Comparison of ENCODE assay signal across 24 cellular contexts in the genomic region with DNA sequence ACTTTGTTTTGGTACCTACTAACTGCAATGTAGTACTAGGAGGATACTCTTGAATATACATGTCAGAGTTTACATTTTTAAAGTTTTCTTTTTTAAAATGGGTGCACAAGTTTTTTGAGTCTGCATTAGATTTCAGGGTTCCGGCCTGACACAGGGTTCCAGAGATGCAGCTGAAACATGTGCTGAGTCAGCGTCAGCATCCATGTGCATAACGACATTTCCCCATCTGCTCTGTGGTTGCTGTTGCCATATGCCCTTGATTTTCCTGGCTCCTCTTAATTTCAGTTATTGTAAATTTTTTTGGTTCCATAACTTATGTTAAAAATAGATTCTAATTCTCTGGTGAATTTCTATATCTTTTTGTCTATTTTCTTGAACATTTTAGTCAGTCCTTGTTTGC. TPM values are rescaled to one million over a fixed set of nuclear protein-coding genes. Genes with fewer than 3 reads are reported as not detected.
DNase-seq lines count a peak whose midpoint lies in the region; ATAC-seq, FAIRE-seq and TF ChIP-seq lines count a peak whose summit lies in the region.
"Had no signal": no experiment of that assay in that cellular context is flagged by ENCODE, and none has a peak within 500 bp of the region (broad histone marks: within the 10 kb centered on the region; RNA-seq: fewer than 3 reads in every experiment).

No MANE protein-coding gene starts in this region.

- no TSS peak for BruUV-seq in IMR-90 (replicated peaks; lab: Mats Ljungman, UMichigan)

- no peak overlapping the region for H2AK5ac ChIP-seq in IMR-90 (ENCODE audit: low read depth, low read length)

- H4K5ac ChIP-seq in IMR-90 (ENCODE audit: low read depth, low read length) = no peak overlapping the region

- no peak for TF ChIP-seq CTCF in IMR-90 (conservative IDR thresholded peaks at IDR 0.05; ENCODE audit: low read depth, low read length)
- TF ChIP-seq CTCF in sigmoid colon (IDR thresholded peaks at IDR 0.05) = no peak

- no CpG with 5 or more reads among the region's 3 CpGs for WGBS in IMR-90 (ENCODE audit: extremely low coverage in 2 of 2, insufficient read length in 1 of 2), 2 experiments
- 54 to 85% methylated on average over 3 of the region's 3 CpGs for WGBS in sigmoid colon, 2 donors

- no peak for TF ChIP-seq EP300 in sigmoid colon (IDR thresholded peaks at IDR 0.05)

- no peak overlapping the region for H2BK20ac ChIP-seq in IMR-90 (ENCODE audit: low read depth, low read length)

- no peaks in the 10 kb centered on the region for H3K9me1 ChIP-seq in IMR-90 (ENCODE audit: insufficient read depth, low read length)

- no peak overlapping the region for H2BK5ac ChIP-seq in IMR-90 (ENCODE audit: low read depth, low read length, poor library complexity, severe bottlenecking)

- H3K23ac ChIP-seq in IMR-90 (ENCODE audit: low read depth, low read length) = no peak overlapping the region

- POLR2A ChIA-PET in IMR-90 (lab: Charles Lee; ENCODE audit: unreplicated experiment) = interaction anchor here (0.6 kb wide), 1 partner anchor 15 kb away, joined by 3 read pairs; no protein-coding TSS in a partner anchor

- no peaks in the 10 kb centered on the region for H3K79me1 ChIP-seq in IMR-90 (ENCODE audit: low read depth in 1 of 2, low read length in 2 of 2)

- H3K36me3 ChIP-seq in IMR-90 (ENCODE audit: control insufficient read depth, insufficient read depth, low read length) (no peaks in the 10 kb centered on the region), sigmoid colon (no peaks in the 10 kb centered on the region)
- H3K36me3 ChIP-seq: SJCRH30 had no signal

- H3K4me2 ChIP-seq in IMR-90 (ENCODE audit: low read depth, low read length) = no peak overlapping the region
- H3K4me2 ChIP-seq: KMS-11 had no signal

- H3K4me3 ChIP-seq in IMR-90 (ENCODE audit: insufficient read depth, low read depth, low read length) (no peak overlapping the region), sigmoid colon (no peak overlapping the region)
- H3K4me3 ChIP-seq: SJCRH30 had no signal

- no peak overlapping the region for H2BK120ac ChIP-seq in IMR-90 (ENCODE audit: low read depth, low read length)

- no peak overlapping the region for H3K18ac ChIP-seq in IMR-90 (ENCODE audit: low read depth, low read length)

- dilution Hi-C loops in IMR-90 (cut with HindIII; ENCODE audit: low sequenced_read_pairs, unreplicated experiment) = no loop called here

- no peaks in the 10 kb centered on the region for H3K27me3 ChIP-seq in IMR-90 (ENCODE audit: control insufficient read depth, insufficient read depth, low read length)
- no peaks in the 10 kb centered on the region for H3K27me3 ChIP-seq in sigmoid colon
- H3K27me3 ChIP-seq: SJCRH30 had no signal

- H3K9ac ChIP-seq in IMR-90 (ENCODE audit: low read depth, low read length) = no peak overlapping the region
- H3K9ac ChIP-seq: KMS-11 had no signal

- no peak overlapping the region for H2BK15ac ChIP-seq in IMR-90 (ENCODE audit: low read depth, low read length)

- TF ChIP-seq RAD21 in IMR-90 (IDR thresholded peaks at IDR 0.05; ENCODE audit: low read length) = no peak

- H4K8ac ChIP-seq in IMR-90 (ENCODE audit: low read depth in 2 of 2, low read length in 2 of 2) = no peak overlapping the region

- H2AFZ ChIP-seq in IMR-90 (replicated peaks; ENCODE audit: low read length, poor library complexity) = no peak overlapping the region

- H3K4me1 ChIP-seq in IMR-90 (ENCODE audit: control insufficient read depth, insufficient read depth, low read length) = no peaks in the 10 kb centered on the region; the same call in 1 of the 2 replicates
- no peaks in the 10 kb centered on the region for H3K4me1 ChIP-seq in sigmoid colon
- H3K4me1 ChIP-seq: SJCRH30 had no signal

- H3K27ac ChIP-seq in IMR-90 (ENCODE audit: insufficient read depth, low read length) = no peak overlapping the region
- H3K27ac ChIP-seq in sigmoid colon = no peak overlapping the region
- H3K27ac ChIP-seq: C4-2B, HL-60, KMS-11, SJCRH30 had no signal

- no peak for FAIRE-seq in GM19239 (lab: Jason Lieb, UNC)
- FAIRE-seq: RCC 7860 had no signal

- intact Hi-C loops in IMR-90 (cut with micrococcal nuclease) (no loop called here), sigmoid colon (cut with DNase I) (no loop called here)

- no peak overlapping the region for H3K14ac ChIP-seq in IMR-90 (replicated peaks; ENCODE audit: low read depth, low read length)

- peak; percentile 90 for DNase-seq in DMS 273 (lab: John Stamatoyannopoulos, UW; ENCODE audit: unreplicated experiment)
- DNase-seq in IMR-90 = no peak
- peak; percentile 12 to 51 for DNase-seq in NCI-H524 (lab: John Stamatoyannopoulos, UW)
- DNase-seq in fibroblast of peridontal ligament (ENCODE audit: extremely low read depth) = peak; percentile 24
- DNase-seq in stimulated activated naive CD4-positive, alpha-beta T cell treated with Interleukin-2 at 50 U/mL for 16 hours (lab: John Stamatoyannopoulos, UW) = no peak
- no peak for DNase-seq in GM19239 (ENCODE audit: insufficient read length, low spot score)
- DNase-seq in sigmoid colon = no peak
- DNase-seq: ACHN, AML-193, DND-41, H7, HFFc6, NCI-H1092 treated with DMSO at 0.1 percent for 48 hours, NCI-H1436 treated with DMSO at 0.1 percent for 48 hours, NCI-H2081, NCI-H510A, OCI-M1, SJCRH30, T-cell had no signal

- no peak for TF ChIP-seq POLR2A in IMR-90 (IDR thresholded peaks at IDR 0.05; ENCODE audit: low read depth, low read length)
- no peak for TF ChIP-seq POLR2A in sigmoid colon (IDR thresholded peaks at IDR 0.05)

- H4K91ac ChIP-seq in IMR-90 (ENCODE audit: insufficient read depth, low read depth, low read length) = no peak overlapping the region

- in situ Hi-C loops in IMR-90 (cut with MboI; ENCODE audit: low sequenced_read_pairs) = no loop called here

- no peak overlapping the region for H3K56ac ChIP-seq in IMR-90 (ENCODE audit: extremely low read depth, insufficient read depth, low read length)

- H4K20me1 ChIP-seq in IMR-90 (ENCODE audit: insufficient read depth, low read length) = no peaks in the 10 kb centered on the region

- no peaks in the 10 kb centered on the region for H3K9me3 ChIP-seq in IMR-90 (ENCODE audit: control insufficient read depth, insufficient read depth, low read length)
- no peaks in the 10 kb centered on the region for H3K9me3 ChIP-seq in sigmoid colon
- H3K9me3 ChIP-seq: SJCRH30 had no signal

- CTCF ChIA-PET in IMR-90 (lab: Yijun Ruan, JAX) = no interaction called here

- no peak for ATAC-seq in IMR-90 (ENCODE audit: low read depth)
- no peak for ATAC-seq in HG03460 (IDR thresholded peaks at IDR 0.05; ENCODE audit: unreplicated experiment)
- ATAC-seq: T-cell had no signal

- H3K4ac ChIP-seq in IMR-90 (ENCODE audit: low read depth, low read length) = no peak overlapping the region

- H2AK9ac ChIP-seq in IMR-90 (replicated peaks; ENCODE audit: low read depth, low read length, poor library complexity) = no peak overlapping the region

TF ChIP-seq in IMR-90, 13 proteins besides CTCF, POLR2A, EP300 and RAD21:
- no peak for TF ChIP-seq CEBPB (IDR thresholded peaks at IDR 0.05; ENCODE audit: low read depth, low read length)
- TF ChIP-seq MAFK (IDR thresholded peaks at IDR 0.05; ENCODE audit: low read depth, low read length) = peak; percentile 90

RNA-seq across cellular contexts. Expression of gene METTL13, which starts 12.3 kb away (rescaled TPM):
- 25.8 and 26.3 TPM in 2 replicates for total RNA-seq in IMR-90 (2012; rRNA removed)
- 22.6 and 25.1 TPM in 2 replicates for polyA plus RNA-seq in IMR-90 (2012; rRNA removed)
- polyA plus RNA-seq in IMR-90 (2012; cell fraction: cytosol; rRNA removed) = 16.8 and 20.4 TPM in 2 replicates
- polyA plus RNA-seq in IMR-90 (2012; cell fraction: nucleus; rRNA removed; ENCODE audit: low replicate concordance) = 9.8 and 11.9 TPM in 2 replicates
- 10 to 100 TPM in 3 of 4 donors, 1 to 10 TPM in 1; 8.4 to 21.8 (median 17.0) TPM for total RNA-seq in sigmoid colon
- polyA plus RNA-seq in sigmoid colon = 10 to 100 TPM; 12.0 to 29.3 (median 12.6) TPM

RNA-seq across cellular contexts. Expression of gene VAMP4, which starts 27.3 kb away (rescaled TPM):
- total RNA-seq in IMR-90 (2012; rRNA removed) (3.4 and 7.5 TPM in 2 replicates), sigmoid colon (10 to 100 TPM; 13.0 to 16.9 (median 15.7) TPM)
- polyA plus RNA-seq in IMR-90 (2012; rRNA removed) (3.8 and 5.4 TPM in 2 replicates), sigmoid colon (10 to 100 TPM in 1 of 3 donors, 1 to 10 TPM in 2; 5.7 to 10.4 (median 7.2) TPM)
- polyA plus RNA-seq in IMR-90 (2012; cell fraction: cytosol; rRNA removed) = 1.1 and 1.8 TPM in 2 replicates
- polyA plus RNA-seq in IMR-90 (2012; cell fraction: nucleus; rRNA removed; ENCODE audit: low replicate concordance) = 1.1 and 6.7 TPM in 2 replicates

Comparison
In these comparisons a context has a peak if more than half of its experiments do, and no peak if none do; other contexts are left out.
1. DNase-seq: peak in DMS 273 (single experiment), NCI-H524 (2 of 2) and fibroblast of peridontal ligament (single experiment); none in IMR-90 (single experiment), stimulated activated naive CD4-positive, alpha-beta T cell treated with Interleukin-2 at 50 U/mL for 16 hours (single experiment), GM19239 (single experiment) and sigmoid colon (single experiment).